Comparison of ENCODE assay signal across 16 cellular contexts in genomic region chr4:151784676-151785075, GRCh38. TPM values are rescaled to one million over a fixed set of nuclear protein-coding genes. Genes with fewer than 3 reads are reported as not detected.
DNase-seq lines count a peak whose midpoint lies in the region; ATAC-seq, FAIRE-seq and TF ChIP-seq lines count a peak whose summit lies in the region.
"Had no signal": no experiment of that assay in that cellular context is flagged by ENCODE, and none has a peak within 500 bp of the region (broad histone marks: within the 10 kb centered on the region; RNA-seq: fewer than 3 reads in every experiment).

No MANE protein-coding gene starts in this region.

- H3K9me3 ChIP-seq in Caco-2 (no peaks in the 10 kb centered on the region), neural progenitor cell (ENCODE audit: low read depth) (no peaks in the 10 kb centered on the region)
- H3K9me3 ChIP-seq in CD4-positive, alpha-beta T cell (ENCODE audit: control insufficient read depth, low read length) = no peaks in the 10 kb centered on the region
- H3K9me3 ChIP-seq: BLaER1, HAP-1 had no signal

- no TSS peak for BruUV-seq in Caco-2 (replicated peaks; lab: Mats Ljungman, UMichigan)

- no peak overlapping the region for H3K4me3 ChIP-seq in Caco-2 (ENCODE audit: low read depth, low read length)
- H3K4me3 ChIP-seq in neural progenitor cell = no peak overlapping the region
- H3K4me3 ChIP-seq: BLaER1, GM23338, HAP-1 had no signal

- no peak overlapping the region for H3K9ac ChIP-seq in neural progenitor cell
- H3K9ac ChIP-seq: BLaER1 had no signal

- H3K27ac ChIP-seq in neural progenitor cell = no peak overlapping the region
- no peak overlapping the region for H3K27ac ChIP-seq in CD4-positive, alpha-beta T cell (ENCODE audit: low read depth, low read length)
- H3K27ac ChIP-seq: 22Rv1, BLaER1 had no signal

- H4K20me1 ChIP-seq in neural progenitor cell (ENCODE audit: low read depth) = no peaks in the 10 kb centered on the region
- H4K20me1 ChIP-seq: BLaER1 had no signal

- TF ChIP-seq CTCF in Caco-2 (IDR thresholded peaks at IDR 0.05; ENCODE audit: insufficient read depth in 1 of 2, low read depth in 1 of 2, low read length in 1 of 2, severe bottlenecking in 1 of 2, unreplicated experiment in 1 of 2) (no peak), neural progenitor cell (IDR thresholded peaks at IDR 0.05) (no peak)
- no peak for TF ChIP-seq CTCF in CD4-positive, alpha-beta T cell (IDR thresholded peaks at IDR 0.05)

- peak overlapping the region; percentile 1 for H2AFZ ChIP-seq in neural progenitor cell (replicated peaks)

- no peaks in the 10 kb centered on the region for H3K79me2 ChIP-seq in neural progenitor cell (ENCODE audit: low read depth)

- H3K27me3 ChIP-seq in Caco-2 (replicated peaks; ENCODE audit: control insufficient read depth, insufficient read depth, low read length) (no peaks in the 10 kb centered on the region), neural progenitor cell (no peaks in the 10 kb centered on the region)
- H3K27me3 ChIP-seq in CD4-positive, alpha-beta T cell (ENCODE audit: control insufficient read depth, insufficient read depth, low read length) = no peaks in the 10 kb centered on the region
- H3K27me3 ChIP-seq: BLaER1 had no signal

- H3K27ac Mint-ChIP-seq in Caco-2 (ENCODE audit: unreplicated experiment) (peak overlapping the region; percentile 53), neural progenitor cell (no peak overlapping the region)
- H3K27ac Mint-ChIP-seq in CD4-positive, alpha-beta T cell = no peak overlapping the region

- H3K9me3 Mint-ChIP-seq in Caco-2 (ENCODE audit: unreplicated experiment) = no peaks in the 10 kb centered on the region
- no peaks in the 10 kb centered on the region for H3K9me3 Mint-ChIP-seq in neural progenitor cell
- no peaks in the 10 kb centered on the region for H3K9me3 Mint-ChIP-seq in CD4-positive, alpha-beta T cell
- H3K9me3 Mint-ChIP-seq: GM23338 had no signal

- FAIRE-seq in RCC 7860 (lab: Jason Lieb, UNC) = peak; percentile 56
- FAIRE-seq: HTR-8/SVneo had no signal

- H3K4me1 Mint-ChIP-seq in Caco-2 (ENCODE audit: low read depth, unreplicated experiment) (peaks cover 8% of the 10 kb centered on the region), neural progenitor cell (peaks cover 31% of the 10 kb centered on the region)
- H3K4me1 Mint-ChIP-seq in CD4-positive, alpha-beta T cell (ENCODE audit: low read depth) = peaks cover 18% of the 10 kb centered on the region

- DNase-seq in Caco-2 = peak in 1 of 2 experiments; percentile 11
- DNase-seq in RCC 7860 (ENCODE audit: low spot score) = peak; percentile 41
- peak; percentile 64 for DNase-seq in kidney tubule cell (ENCODE audit: low spot score)
- DNase-seq in neural progenitor cell (ENCODE audit: low spot score) = no peak
- no peak for DNase-seq in CD4-positive, alpha-beta T cell
- DNase-seq: AML-193, Calu3, DMS 273 treated with DMSO at 0.1 percent for 48 hours had no signal

- H3K4me3 Mint-ChIP-seq in Caco-2 (ENCODE audit: unreplicated experiment) = peak overlapping the region; percentile 59
- no peak overlapping the region for H3K4me3 Mint-ChIP-seq in neural progenitor cell
- H3K4me3 Mint-ChIP-seq in CD4-positive, alpha-beta T cell = no peak overlapping the region
- H3K4me3 Mint-ChIP-seq: GM23338 had no signal

- intact Hi-C loops in Caco-2 (cut with micrococcal nuclease; ENCODE audit: unreplicated experiment) = no loop called here
- intact Hi-C loops in CD4-positive, alpha-beta T cell (cut with DNase I, micrococcal nuclease) = no loop called here

- no peaks in the 10 kb centered on the region for H3K27me3 Mint-ChIP-seq in Caco-2 (ENCODE audit: insufficient read depth, unreplicated experiment)
- H3K27me3 Mint-ChIP-seq in neural progenitor cell (ENCODE audit: insufficient read depth, low read depth) = no peaks in the 10 kb centered on the region
- H3K27me3 Mint-ChIP-seq in CD4-positive, alpha-beta T cell = peaks cover 5% of the 10 kb centered on the region

- H3K36me3 Mint-ChIP-seq in Caco-2 (ENCODE audit: insufficient read depth, unreplicated experiment) (no peaks in the 10 kb centered on the region), neural progenitor cell (no peaks in the 10 kb centered on the region)
- no peaks in the 10 kb centered on the region for H3K36me3 Mint-ChIP-seq in CD4-positive, alpha-beta T cell (ENCODE audit: low read depth)

- H3K4me1 ChIP-seq in Caco-2 (peaks cover 30% of the 10 kb centered on the region), neural progenitor cell (peaks cover 16% of the 10 kb centered on the region)
- H3K4me1 ChIP-seq: BLaER1 had no signal

- CTCF ChIA-PET in Caco-2 (lab: Charles Lee) = no interaction called here
- CTCF ChIA-PET in CD4-positive, alpha-beta T cell (lab: Charles Lee) = no interaction called here

- peaks cover 5% of the 10 kb centered on the region for H3F3A ChIP-seq in neural progenitor cell (ENCODE audit: low read depth)

- H3K36me3 ChIP-seq in Caco-2 (ENCODE audit: control insufficient read depth, insufficient read depth, low read length) (no peaks in the 10 kb centered on the region), neural progenitor cell (no peaks in the 10 kb centered on the region)
- H3K36me3 ChIP-seq: BLaER1, HAP-1 had no signal

- H3K4me2 ChIP-seq in neural progenitor cell = no peak overlapping the region
- H3K4me2 ChIP-seq: BLaER1, GM23338 had no signal

- ATAC-seq in GM19397 (IDR thresholded peaks at IDR 0.05; ENCODE audit: unreplicated experiment) (no peak), HG02852 (IDR thresholded peaks at IDR 0.05; ENCODE audit: unreplicated experiment) (no peak), HG02798 (IDR thresholded peaks at IDR 0.05; ENCODE audit: poor library complexity, unreplicated experiment) (no peak)
- no peak for ATAC-seq in CD4-positive, alpha-beta T cell (ENCODE audit: poor library complexity)

- POLR2A ChIA-PET in Caco-2 (lab: Charles Lee) = no interaction called here
- POLR2A ChIA-PET in CD4-positive, alpha-beta T cell (lab: Charles Lee) = no interaction called here

RNA-seq across cellular contexts. Expression of gene GATB, which starts 23.9 kb away (rescaled TPM):
- 20.6 and 29.6 TPM in 2 replicates for total RNA-seq in Caco-2 (2022)
- total RNA-seq in neural progenitor cell (ENCODE audit: low replicate concordance) = 17.9 and 22.9 TPM in 2 replicates
- 1 to 10 TPM; 3.6 to 5.8 TPM for total RNA-seq in CD4-positive, alpha-beta T cell

Comparison
In these comparisons a context has a peak if more than half of its experiments do, and no peak if none do; other contexts are left out.
1. DNase-seq: peak in RCC 7860 (single experiment) and kidney tubule cell (single experiment); none in neural progenitor cell (single experiment) and CD4-positive, alpha-beta T cell (0 of 10).